10 cellular contexts compared by ENCODE assay signal in genomic region chr12:94172031-94172430, GRCh38. TPM values are rescaled to one million over a fixed set of nuclear protein-coding genes. Genes with fewer than 3 reads are reported as not detected.
A peak's percentile ranks its signal among the peaks of the same experiment; 100 is the strongest.
DNase-seq lines count a peak whose midpoint lies in the region; ATAC-seq, FAIRE-seq and TF ChIP-seq lines count a peak whose summit lies in the region.
"Had no signal": no experiment of that assay in that cellular context is flagged by ENCODE, and none has a peak within 500 bp of the region (broad histone marks: within the 10 kb centered on the region; RNA-seq: fewer than 3 reads in every experiment).

No MANE protein-coding gene starts in this region.

- TF ChIP-seq CTCF in A549 (IDR thresholded peaks at IDR 0.05) (no peak), right lobe of liver (IDR thresholded peaks at IDR 0.05) (no peak), coronary artery (IDR thresholded peaks at IDR 0.05) (no peak)

- POLR2A ChIA-PET in A549 (lab: Yijun Ruan, JAX): no interaction called here

- intact Hi-C loops in right lobe of liver (cut with DNase I): no loop called here

- WGBS in A549 (ENCODE audit: missing lambda C conversion rate): 82% methylated on average over 5 of the region's 5 CpGs
- WGBS in right lobe of liver (ENCODE audit: insufficient coverage, low coverage, low lambda C conversion rate, missing lambda C conversion rate): 58% methylated on average over 3 of the region's 5 CpGs

- FAIRE-seq in A549 (lab: Jason Lieb, UNC): no peak

- no peak for TF ChIP-seq EP300 in A549 (IDR thresholded peaks at IDR 0.05)

- no peak overlapping the region for H3K27ac ChIP-seq in A549
- H3K27ac ChIP-seq in right lobe of liver: no peak overlapping the region
- H3K27ac ChIP-seq in coronary artery: no peak overlapping the region
- H3K27ac ChIP-seq: esophagus muscularis mucosa, testis had no signal

- no peak overlapping the region for H3K4me2 ChIP-seq in A549

- H3K9me3 ChIP-seq in A549 (no peaks in the 10 kb centered on the region), right lobe of liver (no peaks in the 10 kb centered on the region)
- H3K9me3 ChIP-seq: esophagus muscularis mucosa, testis had no signal

- DNase-seq in A549 (ENCODE audit: low read depth in 1 of 2, low spot score in 1 of 2): no peak
- DNase-seq in HCEC 1CT: peak; percentile 56
- peak; percentile 49 to 56 for DNase-seq in activated T-cell treated with anti-CD3 and anti-CD28 coated beads, Interleukin-2, amount 50 U/mL, for 48 hours
- no peak for DNase-seq in right lobe of liver
- DNase-seq in COLO668 (lab: John Stamatoyannopoulos, UW; ENCODE audit: unreplicated experiment): no peak
- DNase-seq in GDM1 (lab: John Stamatoyannopoulos, UW): no peak
- DNase-seq in coronary artery (ENCODE audit: low spot score): no peak
- no peak for DNase-seq in DMS79 (lab: John Stamatoyannopoulos, UW)
- DNase-seq: testis had no signal

- H3K4me3 ChIP-seq in A549 (no peak overlapping the region), right lobe of liver (no peak overlapping the region), coronary artery (no peak overlapping the region)
- H3K4me3 ChIP-seq: esophagus muscularis mucosa, testis had no signal

- H3K36me3 ChIP-seq in right lobe of liver: no peaks in the 10 kb centered on the region
- H3K36me3 ChIP-seq: esophagus muscularis mucosa had no signal

- H3K4me1 ChIP-seq in A549: peaks cover 14% of the 10 kb centered on the region
- H3K4me1 ChIP-seq in right lobe of liver: no peaks in the 10 kb centered on the region
- H3K4me1 ChIP-seq: esophagus muscularis mucosa, testis had no signal

- H3K27me3 ChIP-seq in right lobe of liver: no peaks in the 10 kb centered on the region
- H3K27me3 ChIP-seq: esophagus muscularis mucosa, testis had no signal

- TF ChIP-seq POLR2A in A549 (IDR thresholded peaks at IDR 0.05; ENCODE audit: low read length) (no peak), right lobe of liver (IDR thresholded peaks at IDR 0.05) (no peak)

- ATAC-seq in A549 (no peak), right lobe of liver (peak in 3 of 4 donors; percentile 19 to 43 (median 22))

- TF ChIP-seq RAD21 in A549 (conservative IDR thresholded peaks at IDR 0.05 in 1 of 2, IDR thresholded peaks at IDR 0.05 in 1 of 2): no peak

- CTCF ChIA-PET in A549 (lab: Yijun Ruan, JAX): interaction anchor here (1.5 kb wide), 1 partner anchor 38 kb away, joined by 4 read pairs; no protein-coding TSS in a partner anchor

TF ChIP-seq in A549, 52 proteins besides CTCF, POLR2A, EP300 and RAD21:
- peak; percentile 54 for TF ChIP-seq MAFK (IDR thresholded peaks at IDR 0.05; ENCODE audit: partially characterized antibody)
- no peak for TF ChIP-seq FOXS1 (CRISPR knock-in tag; IDR thresholded peaks at IDR 0.05)

RNA-seq across cellular contexts. Expression of gene PLXNC1, which starts 23.7 kb away (rescaled TPM):
- polyA plus RNA-seq in A549 (2011; rRNA removed) (0.50 and 1.4 TPM in 2 replicates), A549 (2017; fragmentation: RNase III; extraction: RNeasy Plus Mini Kit Qiagen cat#74134 plus additional on column Dnase treatment) (0.12 to 0.18 TPM (median 0.13 TPM) in 3 replicates)
- 0.01 and 0.05 TPM in 2 replicates for polyA plus RNA-seq in A549 (2012; cell fraction: cytosol; rRNA removed)
- polyA plus RNA-seq in A549 (2012; cell fraction: nucleus; rRNA removed): 0.06 and 0.45 TPM in 2 replicates
- polyA minus RNA-seq in A549 (2011; rRNA and poly(A)+ RNA removed): 1.1 and 1.2 TPM in 2 replicates
- total RNA-seq in right lobe of liver: 1 to 10 TPM; 1.6 to 7.0 (median 3.5) TPM

Comparison
In these comparisons a context has a peak if more than half of its experiments do, and no peak if none do; other contexts are left out.
1. ATAC-seq: peak in right lobe of liver (3 of 4); none in A549 (0 of 2).
2. DNase-seq: peak in HCEC 1CT (single experiment) and activated T-cell treated with anti-CD3 and anti-CD28 coated beads, Interleukin-2, amount 50 U/mL, for 48 hours (2 of 2); none in A549 (0 of 2), right lobe of liver (0 of 3), COLO668 (single experiment), GDM1 (single experiment), coronary artery (single experiment) and DMS79 (single experiment).